ENCODE assay signal across 9 cellular contexts in genomic region chr19:2315818-2316353, GRCh38. TPM values are rescaled to one million over a fixed set of nuclear protein-coding genes. Genes with fewer than 3 reads are reported as not detected.
DNase-seq lines count a peak whose midpoint lies in the region; ATAC-seq and TF ChIP-seq lines count a peak whose summit lies in the region.
"Had no signal": no experiment of that assay in that cellular context is flagged by ENCODE, and none has a peak within 500 bp of the region (broad histone marks: within the 10 kb centered on the region; RNA-seq: fewer than 3 reads in every experiment).

No MANE protein-coding gene starts in this region.

- H3K36me3 Mint-ChIP-seq in brain, result peaks cover 7% of the 10 kb centered on the region

- H3K27me3 Mint-ChIP-seq in brain, result peaks cover 8% of the 10 kb centered on the region
- peaks cover 44% of the 10 kb centered on the region for H3K27me3 Mint-ChIP-seq in stimulated activated naive CD8-positive, alpha-beta T cell treated with anti-CD3 and anti-CD28 coated beads, Interleukin-15, amount 100 ng/mL, for 72 hours

- peak overlapping the region in 1 of 5 experiments; percentile 85 for H3K27ac Mint-ChIP-seq in brain
- no peak overlapping the region for H3K27ac Mint-ChIP-seq in stimulated activated naive CD8-positive, alpha-beta T cell treated with anti-CD3 and anti-CD28 coated beads, Interleukin-15, amount 100 ng/mL, for 72 hours

- DNase-seq in NCI-H524 (lab: John Stamatoyannopoulos, UW) (peak; percentile 48 to 67), NCI-H524 treated with DMSO at 0.1 percent for 48 hours (lab: John Stamatoyannopoulos, UW) (no peak), NCI-H226 (peak; percentile 41), kidney tubule cell (ENCODE audit: low spot score) (peak; percentile 55), COLO829 (ENCODE audit: low spot score) (no peak)
- DNase-seq in stimulated activated naive CD8-positive, alpha-beta T cell treated with anti-CD3 and anti-CD28 coated beads, Interleukin-15, amount 100 ng/mL, for 72 hours, result peak in 1 of 2 donors; percentile 38
- DNase-seq: activated T-cell treated with anti-CD3 and anti-CD28 coated beads, Interleukin-2, amount 50 U/mL, for 4 hours had no signal

- no peaks in the 10 kb centered on the region for H3K4me1 Mint-ChIP-seq in brain
- H3K4me1 Mint-ChIP-seq in stimulated activated naive CD8-positive, alpha-beta T cell treated with anti-CD3 and anti-CD28 coated beads, Interleukin-15, amount 100 ng/mL, for 72 hours, result peaks cover 14% of the 10 kb centered on the region

- peak; percentile 53 to 74 for TF ChIP-seq CTCF in brain (conservative IDR thresholded peaks at IDR 0.05)

- H3K9me3 Mint-ChIP-seq in brain, result peaks cover 7 to 27% (median 24%) of the 10 kb centered on the region in 5 experiments
- H3K9me3 Mint-ChIP-seq in stimulated activated naive CD8-positive, alpha-beta T cell treated with anti-CD3 and anti-CD28 coated beads, Interleukin-15, amount 100 ng/mL, for 72 hours, result peaks cover 15 to 18% of the 10 kb centered on the region in 2 donors

- ATAC-seq in stimulated activated naive CD8-positive, alpha-beta T cell treated with anti-CD3 and anti-CD28 coated beads, Interleukin-15, amount 100 ng/mL, for 72 hours, result peak; percentile 65
- ATAC-seq in GM21381 (IDR thresholded peaks at IDR 0.05; ENCODE audit: unreplicated experiment), result no peak

- H3K4me3 Mint-ChIP-seq in brain, result no peak overlapping the region
- no peak overlapping the region for H3K4me3 Mint-ChIP-seq in stimulated activated naive CD8-positive, alpha-beta T cell treated with anti-CD3 and anti-CD28 coated beads, Interleukin-15, amount 100 ng/mL, for 72 hours
- H3K4me3 Mint-ChIP-seq: activated T-cell treated with anti-CD3 and anti-CD28 coated beads, Interleukin-2, amount 50 U/mL, for 4 hours had no signal

RNA-seq across cellular contexts. Expression of gene LINGO3, which starts 7.9 kb away (rescaled TPM):
- 3.2 TPM for polyA plus RNA-seq in brain (ENCODE audit: insufficient read depth, low read depth, low replicate concordance)

RNA-seq across cellular contexts. Expression of gene LSM7, which starts 12.5 kb away (rescaled TPM):
- 292 TPM for polyA plus RNA-seq in brain (ENCODE audit: insufficient read depth, low read depth, low replicate concordance)

RNA-seq across cellular contexts. Expression of gene SPPL2B, which starts 12.6 kb away (rescaled TPM):
- polyA plus RNA-seq in brain (ENCODE audit: insufficient read depth, low read depth, low replicate concordance), result 66.7 TPM

RNA-seq across cellular contexts. Expression of gene PEAK3, which starts 33.9 kb away (rescaled TPM):
- polyA plus RNA-seq in brain (ENCODE audit: insufficient read depth, low read depth, low replicate concordance), result not detected

RNA-seq across cellular contexts. Expression of gene TMPRSS9, which starts 44.2 kb away (rescaled TPM):
- polyA plus RNA-seq in brain (ENCODE audit: insufficient read depth, low read depth, low replicate concordance), result 0.15 TPM

Comparison
In these comparisons a context has a peak if more than half of its experiments do, and no peak if none do; other contexts are left out.
1. DNase-seq: peak in NCI-H524 (2 of 2), NCI-H226 (single experiment) and kidney tubule cell (single experiment); none in NCI-H524 treated with DMSO at 0.1 percent for 48 hours (single experiment) and COLO829 (single experiment).